ENCODE assay signal across 22 cellular contexts in genomic region chr18:28153485-28154065, GRCh38.
DNase-seq lines count a peak whose midpoint lies in the region; FAIRE-seq and TF ChIP-seq lines count a peak whose summit lies in the region.
"Had no signal": no experiment of that assay in that cellular context is flagged by ENCODE, and none has a peak within 500 bp of the region (broad histone marks: within the 10 kb centered on the region; RNA-seq: fewer than 3 reads in every experiment).

No MANE protein-coding gene starts in this region.

- peak overlapping the region; percentile 58 for H3K27ac ChIP-seq in HUES48 (ENCODE audit: low read depth, low read length)
- H3K27ac ChIP-seq in layer of hippocampus (ENCODE audit: low read depth, low read length), result peak overlapping the region; percentile 10
- peak overlapping the region in 1 of 2 donors; percentile 44 for H3K27ac ChIP-seq in coronary artery
- H3K27ac ChIP-seq: PC-9 had no signal

- no peaks in the 10 kb centered on the region for H3K9me3 ChIP-seq in HUES48 (ENCODE audit: control insufficient read depth, insufficient read depth, low read length)
- H3K9me3 ChIP-seq: MG63 had no signal

- TF ChIP-seq CTCF in D721Med (IDR thresholded peaks at IDR 0.05; ENCODE audit: insufficient read depth, missing control alignments), result no peak
- no peak for TF ChIP-seq CTCF in fibroblast of mammary gland (conservative IDR thresholded peaks at IDR 0.05; ENCODE audit: control insufficient read depth, insufficient read depth, low read depth, low read length)
- no peak for TF ChIP-seq CTCF in coronary artery (IDR thresholded peaks at IDR 0.05)

- peak; percentile 90 for FAIRE-seq in D721Med (lab: Jason Lieb, UNC)
- FAIRE-seq: TTC549 had no signal

- no peak overlapping the region for H3K4me3 ChIP-seq in HUES48 (ENCODE audit: low read depth, low read length)
- no peak overlapping the region for H3K4me3 ChIP-seq in fibroblast of mammary gland (ENCODE audit: control insufficient read depth, low read depth, low read length)
- no peak overlapping the region for H3K4me3 ChIP-seq in coronary artery
- H3K4me3 ChIP-seq: MG63, PC-9 had no signal

- no peaks in the 10 kb centered on the region for H3K36me3 ChIP-seq in HUES48 (ENCODE audit: control insufficient read depth, insufficient read depth, low read length)
- H3K36me3 ChIP-seq: MG63 had no signal

- H3K27me3 ChIP-seq in HUES48 (ENCODE audit: control insufficient read depth, insufficient read depth, low read length), result no peaks in the 10 kb centered on the region
- H3K27me3 ChIP-seq in layer of hippocampus (ENCODE audit: control insufficient read depth, insufficient read depth, low read length), result no peaks in the 10 kb centered on the region
- H3K27me3 ChIP-seq: MG63 had no signal

- DNase-seq in D721Med (ENCODE audit: insufficient read length, low spot score) (no peak), fibroblast of mammary gland (ENCODE audit: low read depth) (peak; percentile 31), islet precursor cell (no peak), coronary artery (ENCODE audit: low spot score) (no peak), kidney tubule cell (ENCODE audit: low spot score) (no peak), kidney glomerular epithelial cell (lab: John Stamatoyannopoulos, UW) (no peak)
- DNase-seq: ACHN; activated CD8-positive, alpha-beta memory T cell treated with anti-CD3 and anti-CD28 coated beads for 24 hours; activated naive CD4-positive, alpha-beta T cell treated with Interleukin-2 at 50 U/mL for 16 hours; activated T-cell treated with anti-CD3 and anti-CD28 coated beads, Interleukin-2, amount 50 U/mL, for 24 hours; amygdala; central memory CD4-positive, alpha-beta T cell; MG63; NCI-H1436 treated with DMSO at 0.1 percent for 48 hours; NCI-H774; PC-9; posterior cingulate gyrus; SIG-M5; T-helper 1 cell had no signal

- no peak overlapping the region for H3K9ac ChIP-seq in HUES48 (ENCODE audit: low read depth, low read length)

- peaks cover 51% of the 10 kb centered on the region for H3K4me1 ChIP-seq in HUES48 (ENCODE audit: control insufficient read depth, insufficient read depth, low read length)
